14 cellular contexts compared by ENCODE assay signal in the genomic region with DNA sequence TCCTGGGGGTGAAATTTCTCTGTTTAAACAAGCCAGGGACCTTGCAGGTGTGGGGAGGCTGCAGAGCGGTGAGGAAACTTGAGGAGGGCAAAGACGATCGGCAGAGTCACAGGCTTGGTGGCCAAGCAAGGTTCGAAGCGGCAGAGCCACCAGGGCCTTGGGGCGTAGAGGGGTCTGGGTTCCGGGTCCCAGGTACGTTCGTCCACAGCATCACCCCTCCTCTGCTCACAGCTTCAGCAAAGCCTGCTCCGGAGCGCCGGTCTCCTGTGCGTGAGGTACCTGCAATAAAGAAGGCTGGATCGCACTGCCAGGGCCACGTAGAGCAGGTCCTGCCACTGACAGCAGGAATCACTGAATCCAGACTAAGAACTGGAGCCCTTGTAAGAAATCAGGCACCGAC.
A peak's percentile ranks its signal among the peaks of the same experiment; 100 is the strongest.
DNase-seq lines count a peak whose midpoint lies in the region; ATAC-seq and TF ChIP-seq lines count a peak whose summit lies in the region.
"Had no signal": no experiment of that assay in that cellular context is flagged by ENCODE, and none has a peak within 500 bp of the region (broad histone marks: within the 10 kb centered on the region; RNA-seq: fewer than 3 reads in every experiment).

No MANE protein-coding gene starts in this region.

- H3K9ac ChIP-seq in endodermal cell (ENCODE audit: extremely low read depth, low read length, poor library complexity, severe bottlenecking) = no peak overlapping the region
- H3K9ac ChIP-seq: BLaER1 treated with 17β-estradiol and CSF1 and Interleukin-3, amounts not matched to agents 10 nM and 100 nM had no signal

- no peaks in the 10 kb centered on the region for H3K36me3 Mint-ChIP-seq in endodermal cell (ENCODE audit: low read depth)
- H3K36me3 Mint-ChIP-seq in neural crest cell (ENCODE audit: low read depth) = no peaks in the 10 kb centered on the region
- peaks cover 3% of the 10 kb centered on the region for H3K36me3 Mint-ChIP-seq in T-helper 17 cell (ENCODE audit: low read depth)
- no peaks in the 10 kb centered on the region for H3K36me3 Mint-ChIP-seq in osteocyte (ENCODE audit: unreplicated experiment)
- H3K36me3 Mint-ChIP-seq: CD4-positive, CD25-positive, alpha-beta regulatory T cell had no signal

- H3K9me3 ChIP-seq in endodermal cell (ENCODE audit: control insufficient read depth, low read length) (no peaks in the 10 kb centered on the region), T-helper 17 cell (ENCODE audit: control insufficient read depth, low read length, poor library complexity, severe bottlenecking) (no peaks in the 10 kb centered on the region)

- WGBS in endodermal cell (ENCODE audit: insufficient coverage in 1 of 2, insufficient read length in 1 of 2), 2 experiments = 88 to 97% methylated on average over 11 to 16 of the region's 16 CpGs

- peak; percentile 30 for DNase-seq in activated CD8-positive, alpha-beta memory T cell treated with anti-CD3 and anti-CD28 coated beads for 24 hours
- no peak for DNase-seq in activated CD8-positive, alpha-beta memory T cell treated with anti-CD3 and anti-CD28 coated beads, Interleukin-2, amount 50 U/mL, for 48 hours
- DNase-seq in endodermal cell = peak; percentile 40
- no peak for DNase-seq in neural crest cell (ENCODE audit: low read depth, low spot score)
- DNase-seq in T-helper 17 cell = no peak
- DNase-seq in NCI-H2107 treated with DMSO at 0.1 percent for 48 hours (lab: John Stamatoyannopoulos, UW; ENCODE audit: unreplicated experiment) = no peak
- DNase-seq in osteocyte (ENCODE audit: extremely low spot score, unreplicated experiment) = no peak
- DNase-seq: AML-193; CD4-positive, CD25-positive, alpha-beta regulatory T cell; DMS53; GF-D8 had no signal

- ATAC-seq in T-helper 17 cell = no peak
- ATAC-seq: HCT116 had no signal

- H3K27ac Mint-ChIP-seq in endodermal cell (no peak overlapping the region), neural crest cell (ENCODE audit: unreplicated experiment) (peak overlapping the region; percentile 96), T-helper 17 cell (no peak overlapping the region), osteocyte (ENCODE audit: unreplicated experiment) (no peak overlapping the region)

- no peaks in the 10 kb centered on the region for H3K4me1 ChIP-seq in endodermal cell (ENCODE audit: control insufficient read depth, insufficient read depth, low read length)

- H3K27me3 Mint-ChIP-seq in endodermal cell (ENCODE audit: insufficient read depth) (peaks cover 5% of the 10 kb centered on the region), neural crest cell (ENCODE audit: low read depth) (peaks cover 14% of the 10 kb centered on the region), T-helper 17 cell (peaks cover 54% of the 10 kb centered on the region), osteocyte (ENCODE audit: unreplicated experiment) (peaks cover 13% of the 10 kb centered on the region)

- H3K27ac ChIP-seq in endodermal cell (ENCODE audit: low read depth, low read length) = no peak overlapping the region
- H3K27ac ChIP-seq: 22Rv1; BLaER1 treated with 17β-estradiol and CSF1 and Interleukin-3, amounts not matched to agents 10 nM and 100 nM had no signal

- H3K9me3 Mint-ChIP-seq in endodermal cell (no peaks in the 10 kb centered on the region), neural crest cell (no peaks in the 10 kb centered on the region), osteocyte (ENCODE audit: unreplicated experiment) (no peaks in the 10 kb centered on the region)

- H3K4me1 Mint-ChIP-seq in endodermal cell (no peaks in the 10 kb centered on the region), neural crest cell (no peaks in the 10 kb centered on the region), T-helper 17 cell (peaks cover 2% of the 10 kb centered on the region), osteocyte (ENCODE audit: unreplicated experiment) (no peaks in the 10 kb centered on the region)
- H3K4me1 Mint-ChIP-seq: CD4-positive, CD25-positive, alpha-beta regulatory T cell had no signal

- H3K4me3 Mint-ChIP-seq in endodermal cell = no peak overlapping the region
- no peak overlapping the region for H3K4me3 Mint-ChIP-seq in neural crest cell
- H3K4me3 Mint-ChIP-seq in T-helper 17 cell = no peak overlapping the region
- H3K4me3 Mint-ChIP-seq in osteocyte (ENCODE audit: unreplicated experiment) = no peak overlapping the region
- H3K4me3 Mint-ChIP-seq: CD4-positive, CD25-positive, alpha-beta regulatory T cell had no signal

- H3K27me3 ChIP-seq in endodermal cell (ENCODE audit: control insufficient read depth, insufficient read depth, low read length, poor library complexity, severe bottlenecking) = no peaks in the 10 kb centered on the region
- H3K27me3 ChIP-seq: BLaER1 treated with 17β-estradiol and CSF1 and Interleukin-3, amounts not matched to agents 10 nM and 100 nM had no signal

- H3K36me3 ChIP-seq in endodermal cell (ENCODE audit: control insufficient read depth, insufficient read depth, low read length) = no peaks in the 10 kb centered on the region
- H3K36me3 ChIP-seq: BLaER1 treated with 17β-estradiol and CSF1 and Interleukin-3, amounts not matched to agents 10 nM and 100 nM had no signal

- TF ChIP-seq CTCF in endodermal cell (conservative IDR thresholded peaks at IDR 0.05) (no peak), neural crest cell (conservative IDR thresholded peaks at IDR 0.05) (no peak), osteocyte (IDR thresholded peaks at IDR 0.05) (no peak)

- no peak overlapping the region for H3K4me3 ChIP-seq in endodermal cell (ENCODE audit: low read length)
- H3K4me3 ChIP-seq: BLaER1 treated with 17β-estradiol and CSF1 and Interleukin-3, amounts not matched to agents 10 nM and 100 nM had no signal

Comparison
In these comparisons a context has a peak if more than half of its experiments do, and no peak if none do; other contexts are left out.
1. DNase-seq: peak in activated CD8-positive, alpha-beta memory T cell treated with anti-CD3 and anti-CD28 coated beads for 24 hours (single experiment) and endodermal cell (single experiment); none in activated CD8-positive, alpha-beta memory T cell treated with anti-CD3 and anti-CD28 coated beads, Interleukin-2, amount 50 U/mL, for 48 hours (single experiment), neural crest cell (single experiment), T-helper 17 cell (0 of 3), NCI-H2107 treated with DMSO at 0.1 percent for 48 hours (single experiment) and osteocyte (single experiment).